8 cellular contexts compared by ENCODE assay signal in the genomic region with DNA sequence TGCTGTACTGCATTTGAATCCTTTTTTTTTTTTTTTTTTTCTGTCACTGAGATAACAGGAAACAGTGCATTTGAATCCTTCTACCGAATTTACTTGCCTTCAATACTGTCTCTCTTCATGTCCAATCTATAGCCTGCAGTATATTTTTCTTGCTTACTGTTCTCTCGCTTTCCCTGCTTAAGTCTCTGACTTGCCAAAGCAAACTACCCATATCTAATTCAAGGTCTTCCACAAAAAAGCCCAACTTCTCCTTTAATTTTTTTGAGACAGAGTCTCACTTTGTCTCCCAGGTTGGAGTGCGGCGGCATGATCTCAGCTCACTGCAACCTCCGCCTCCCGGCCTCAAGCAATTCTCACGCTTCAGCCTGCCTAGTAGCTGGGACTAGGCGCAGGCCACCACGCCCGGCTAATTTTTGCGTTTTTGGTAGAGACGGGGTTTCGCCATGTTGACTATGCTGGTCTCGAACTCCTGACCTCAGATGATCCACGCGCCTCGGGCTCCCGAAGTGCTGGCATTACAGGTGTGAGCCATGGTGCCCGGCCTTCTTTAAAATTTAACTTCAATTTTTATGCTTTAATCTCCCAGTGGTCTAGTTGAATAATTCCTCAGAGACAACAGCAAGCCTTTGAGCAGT. TPM values are rescaled to one million over a fixed set of nuclear protein-coding genes. Genes with fewer than 3 reads are reported as not detected.
DNase-seq lines count a peak whose midpoint lies in the region; ATAC-seq and TF ChIP-seq lines count a peak whose summit lies in the region.

No MANE protein-coding gene starts in this region.

- H3K27ac ChIP-seq in right atrium auricular region (peak overlapping the region; percentile 92 to 94), right lobe of liver (no peak overlapping the region), uterus (peak overlapping the region in 1 of 2 donors; percentile 73)

- H3K4me1 ChIP-seq in right atrium auricular region = peaks cover 0 to 42% of the 10 kb centered on the region in 2 donors
- peaks cover 26% of the 10 kb centered on the region for H3K4me1 ChIP-seq in adipocyte (ENCODE audit: control insufficient read depth, insufficient read depth, low read length)
- peaks cover 0 to 19% (median 7%) of the 10 kb centered on the region in 4 donors for H3K4me1 ChIP-seq in right lobe of liver
- peaks cover 0 to 13% of the 10 kb centered on the region in 2 donors for H3K4me1 ChIP-seq in uterus

- peak overlapping the region; percentile 88 to 97 for H3K4me3 ChIP-seq in right atrium auricular region
- H3K4me3 ChIP-seq in adipocyte (ENCODE audit: low read length) = peak overlapping the region; percentile 99
- H3K4me3 ChIP-seq in right lobe of liver = peak overlapping the region; percentile 86 to 97 (median 90)
- peak overlapping the region; percentile 72 to 82 for H3K4me3 ChIP-seq in uterus

- 73% methylated on average over 19 of the region's 19 CpGs for WGBS in right lobe of liver (ENCODE audit: insufficient coverage, low coverage, low lambda C conversion rate, missing lambda C conversion rate)

- no peaks in the 10 kb centered on the region for H3K9me3 ChIP-seq in right atrium auricular region
- H3K9me3 ChIP-seq in adipocyte (ENCODE audit: control insufficient read depth, low read length) = no peaks in the 10 kb centered on the region
- H3K9me3 ChIP-seq in right lobe of liver = no peaks in the 10 kb centered on the region
- H3K9me3 ChIP-seq in uterus = no peaks in the 10 kb centered on the region

- ATAC-seq in left ventricle myocardium superior (no peak), right lobe of liver (no peak), HG03196 (IDR thresholded peaks at IDR 0.05; ENCODE audit: unreplicated experiment) (no peak)

- H3K9ac ChIP-seq in adipocyte (ENCODE audit: low read length) = peak overlapping the region; percentile 100

- TF ChIP-seq CTCF in right atrium auricular region (IDR thresholded peaks at IDR 0.05) = no peak
- no peak for TF ChIP-seq CTCF in right lobe of liver (IDR thresholded peaks at IDR 0.05)
- no peak for TF ChIP-seq CTCF in uterus (IDR thresholded peaks at IDR 0.05)

- DNase-seq in right atrium auricular region (ENCODE audit: low spot score) = no peak
- DNase-seq in left ventricle myocardium superior = no peak
- peak; percentile 32 for DNase-seq in adipocyte (ENCODE audit: low read depth)
- no peak for DNase-seq in right lobe of liver
- DNase-seq in uterus = no peak
- DNase-seq in occipital lobe (lab: John Stamatoyannopoulos, UW) = no peak
- DNase-seq in NCI-H2029 (lab: John Stamatoyannopoulos, UW) = no peak

- H3K36me3 ChIP-seq in right atrium auricular region (peaks cover 39% of the 10 kb centered on the region), adipocyte (ENCODE audit: control insufficient read depth, insufficient read depth, low read length, severe bottlenecking) (peaks cover 46% of the 10 kb centered on the region), right lobe of liver (peaks cover 0 to 35% (median 12%) of the 10 kb centered on the region in 4 donors), uterus (no peaks in the 10 kb centered on the region)

- TF ChIP-seq POLR2A in right lobe of liver (IDR thresholded peaks at IDR 0.05) (no peak), uterus (IDR thresholded peaks at IDR 0.05) (no peak)

- intact Hi-C loops in left ventricle myocardium superior (cut with micrococcal nuclease) (no loop called here), right lobe of liver (cut with DNase I) (no loop called here), uterus (cut with DNase I; ENCODE audit: low total_unique reads) (no loop called here)

- H3K27me3 ChIP-seq in right atrium auricular region = no peaks in the 10 kb centered on the region
- H3K27me3 ChIP-seq in adipocyte (replicated peaks; ENCODE audit: control insufficient read depth, insufficient read depth, low read length) = no peaks in the 10 kb centered on the region
- no peaks in the 10 kb centered on the region for H3K27me3 ChIP-seq in right lobe of liver
- H3K27me3 ChIP-seq in uterus = no peaks in the 10 kb centered on the region

RNA-seq across cellular contexts. Expression of a gene that starts 0.9 kb away (rescaled TPM):
- total RNA-seq in right atrium auricular region (10 to 100 TPM in 1 of 2 donors, 1 to 10 TPM in 1; 7.2 to 11.2 TPM), left ventricle myocardium superior (12.1 TPM), right lobe of liver (10 to 100 TPM; 10.6 to 13.5 (median 12.0) TPM), uterus (10 to 100 TPM in 2 of 4 donors, 1 to 10 TPM in 2; 7.4 to 39.0 (median 22.2) TPM), occipital lobe (24.3 TPM)

RNA-seq across cellular contexts. Expression of a gene that starts 1.0 kb away (rescaled TPM):
- 1,000 to 10,000 TPM in 1 of 2 donors, 100 to 1,000 TPM in 1; 554 to 1,203 TPM for total RNA-seq in right atrium auricular region
- total RNA-seq in left ventricle myocardium superior = 1,234 TPM
- 100 to 1,000 TPM; 176 to 257 (median 220) TPM for total RNA-seq in right lobe of liver
- total RNA-seq in uterus = 100 to 1,000 TPM in 3 of 4 donors, 10 to 100 TPM in 1; 74.1 to 379 (median 185) TPM
- 121 TPM for total RNA-seq in occipital lobe

RNA-seq across cellular contexts. Expression of a gene that starts 29.5 kb away (rescaled TPM):
- 1 to 10 TPM; 2.0 to 2.2 TPM for total RNA-seq in right atrium auricular region
- total RNA-seq in left ventricle myocardium superior = 2.8 TPM
- total RNA-seq in right lobe of liver = 1 to 10 TPM; 1.5 to 2.5 (median 2.2) TPM
- total RNA-seq in uterus = 1 to 10 TPM; 1.8 to 8.6 (median 6.0) TPM
- total RNA-seq in occipital lobe = 13.1 TPM

RNA-seq across cellular contexts. Expression of a gene that starts 46.4 kb away (rescaled TPM):
- 10 to 100 TPM in 1 of 2 donors, 1 to 10 TPM in 1; 4.5 to 10.4 TPM for total RNA-seq in right atrium auricular region
- total RNA-seq in left ventricle myocardium superior = 5.5 TPM
- 1 to 10 TPM; 4.7 to 8.5 (median 6.0) TPM for total RNA-seq in right lobe of liver
- 10 to 100 TPM in 2 of 4 donors, 1 to 10 TPM in 2; 1.5 to 19.2 (median 9.7) TPM for total RNA-seq in uterus
- total RNA-seq in occipital lobe = 12.5 TPM

RNA-seq across cellular contexts. Expression of a gene that starts 54.9 kb away (rescaled TPM):
- total RNA-seq in right atrium auricular region (10 to 100 TPM; 23.8 to 57.7 TPM), left ventricle myocardium superior (9.8 TPM), right lobe of liver (1 to 10 TPM; 2.3 to 5.7 (median 3.7) TPM), uterus (10 to 100 TPM; 29.7 to 98.7 (median 46.8) TPM), occipital lobe (3.1 TPM)

Comparison
In these comparisons a context has a peak if more than half of its experiments do, and no peak if none do; other contexts are left out.
1. H3K27ac ChIP-seq: peak in right atrium auricular region (2 of 2); none in right lobe of liver (0 of 3).
2. Peak in every context shown above with its lines, with median percentiles within 50 percentile points of each other: H3K4me3 ChIP-seq.